ENCODE assay signal across 7 cellular contexts in the genomic region with DNA sequence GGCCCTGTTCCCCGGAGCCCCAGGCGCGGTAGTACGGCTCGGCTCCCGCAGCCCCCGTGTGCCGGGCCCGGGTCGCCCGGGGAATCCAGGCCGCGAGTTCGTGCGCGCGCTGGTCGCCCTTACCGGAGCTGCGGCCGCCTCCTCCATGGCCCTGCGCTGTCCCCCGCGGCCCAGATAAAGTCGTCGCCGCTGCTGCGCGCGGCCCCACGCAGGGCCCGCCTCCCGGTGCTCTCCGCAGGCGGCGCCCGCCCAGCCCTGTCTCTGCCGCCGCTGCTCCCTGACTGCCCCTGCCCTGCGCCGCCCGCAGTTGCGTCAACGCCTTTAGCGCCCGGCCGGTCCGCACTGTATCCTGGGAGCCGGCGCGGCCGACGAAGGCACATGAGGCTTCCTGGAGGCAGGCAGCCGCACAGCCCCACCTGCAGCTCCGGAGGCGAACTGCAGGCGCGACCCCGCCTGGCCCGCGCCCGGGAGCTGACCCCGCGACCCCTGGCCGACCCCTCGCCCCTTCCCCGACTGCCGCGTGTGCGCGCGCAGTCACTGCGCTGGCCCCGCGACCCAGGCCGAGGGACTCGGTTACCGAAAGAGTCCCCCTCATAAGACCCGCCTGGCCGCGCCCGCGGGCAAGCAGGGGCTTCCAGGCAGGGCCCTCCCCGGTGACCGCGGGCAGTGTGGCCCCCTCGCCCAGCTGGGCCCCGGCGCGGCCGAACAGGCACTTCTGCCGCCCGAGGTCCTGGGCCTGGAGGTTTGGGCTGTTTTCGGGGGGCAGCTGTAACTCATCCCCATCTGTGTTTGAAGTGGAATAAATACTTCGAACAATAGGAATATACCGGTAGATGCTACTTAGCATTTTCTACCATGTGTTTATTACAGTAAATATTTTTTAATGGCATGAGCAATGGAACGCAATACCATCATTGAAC.
DNase-seq lines count a peak whose midpoint lies in the region; ATAC-seq, FAIRE-seq and TF ChIP-seq lines count a peak whose summit lies in the region.

No MANE protein-coding gene starts in this region.

- H3K4me1 Mint-ChIP-seq in T-helper 2 cell treated with Interferon-gamma antibody and Interleukin-4, amounts not matched to agents 5 μg/mL and 100 μg/mL, for 36 hours (ENCODE audit: low read depth), result peaks cover 29% of the 10 kb centered on the region
- peaks cover 9% of the 10 kb centered on the region for H3K4me1 Mint-ChIP-seq in astrocyte (ENCODE audit: low read depth, unreplicated experiment)

- H3K9me3 ChIP-seq in astrocyte (ENCODE audit: insufficient read depth, low read depth, low read length), result no peaks in the 10 kb centered on the region

- TF ChIP-seq CTCF in astrocyte (IDR thresholded peaks at IDR 0.05; ENCODE audit: insufficient read depth, low read depth, low read length), result peak; percentile 30

- H3K9ac ChIP-seq in astrocyte (ENCODE audit: low read length), result peak overlapping the region; percentile 85

- FAIRE-seq in astrocyte (lab: Jason Lieb, UNC), result no peak

- H3K79me2 ChIP-seq in astrocyte (ENCODE audit: insufficient read depth, low read length), result peaks cover 36% of the 10 kb centered on the region

- H3K27ac Mint-ChIP-seq in T-helper 2 cell treated with Interferon-gamma antibody and Interleukin-4, amounts not matched to agents 5 μg/mL and 100 μg/mL, for 36 hours, result peak overlapping the region; percentile 91
- H3K27ac Mint-ChIP-seq in astrocyte (ENCODE audit: unreplicated experiment), result no peak overlapping the region

- DNase-seq in NCI-H187 treated with DMSO at 0.1 percent for 48 hours (lab: John Stamatoyannopoulos, UW) (peak; percentile 13), astrocyte (ENCODE audit: low read depth) (peak; percentile 83), hippocampal formation (lab: John Stamatoyannopoulos, UW) (peak; percentile 85 to 86), retina (peak; percentile 96)
- peak; percentile 96 for DNase-seq in T-helper 2 cell treated with Interferon-gamma antibody and Interleukin-4, amounts not matched to agents 5 μg/mL and 100 μg/mL, for 36 hours (ENCODE audit: low spot score)

- H3K9me3 Mint-ChIP-seq in T-helper 2 cell treated with Interferon-gamma antibody and Interleukin-4, amounts not matched to agents 5 μg/mL and 100 μg/mL, for 36 hours, result no peaks in the 10 kb centered on the region
- H3K9me3 Mint-ChIP-seq in astrocyte (ENCODE audit: unreplicated experiment), result no peaks in the 10 kb centered on the region

- peak overlapping the region; percentile 87 for H3K4me3 Mint-ChIP-seq in T-helper 2 cell treated with Interferon-gamma antibody and Interleukin-4, amounts not matched to agents 5 μg/mL and 100 μg/mL, for 36 hours
- peak overlapping the region; percentile 85 for H3K4me3 Mint-ChIP-seq in astrocyte (ENCODE audit: unreplicated experiment)

- H3K27me3 Mint-ChIP-seq in T-helper 2 cell treated with Interferon-gamma antibody and Interleukin-4, amounts not matched to agents 5 μg/mL and 100 μg/mL, for 36 hours (ENCODE audit: low read depth), result peaks cover 15% of the 10 kb centered on the region
- peaks cover 21% of the 10 kb centered on the region for H3K27me3 Mint-ChIP-seq in astrocyte (ENCODE audit: low read depth, unreplicated experiment)

- peak overlapping the region; percentile 78 for H3K27ac ChIP-seq in astrocyte (ENCODE audit: low read depth, low read length)

- H3K36me3 Mint-ChIP-seq in T-helper 2 cell treated with Interferon-gamma antibody and Interleukin-4, amounts not matched to agents 5 μg/mL and 100 μg/mL, for 36 hours (ENCODE audit: low read depth), result peaks cover 26% of the 10 kb centered on the region
- peaks cover 7% of the 10 kb centered on the region for H3K36me3 Mint-ChIP-seq in astrocyte (ENCODE audit: low read depth, unreplicated experiment)

- H3K27me3 ChIP-seq in astrocyte (ENCODE audit: insufficient read depth, low read length), result peaks cover 4% of the 10 kb centered on the region

- peaks cover 4% of the 10 kb centered on the region for H3K36me3 ChIP-seq in astrocyte (ENCODE audit: insufficient read depth, low read length)

- peak overlapping the region; percentile 93 for H2AFZ ChIP-seq in astrocyte (ENCODE audit: low read depth, low read length)

- H4K20me1 ChIP-seq in astrocyte (ENCODE audit: insufficient read depth, low read length), result peaks cover 37% of the 10 kb centered on the region

- peak; percentile 93 for ATAC-seq in GM18505 (IDR thresholded peaks at IDR 0.05; ENCODE audit: unreplicated experiment)
- ATAC-seq in HG02970 (IDR thresholded peaks at IDR 0.05; ENCODE audit: low FRiP score, unreplicated experiment), result peak; percentile 94

- peak overlapping the region; percentile 100 for H3K4me2 ChIP-seq in astrocyte (ENCODE audit: low read length)

- H3K4me1 ChIP-seq in astrocyte (ENCODE audit: insufficient read depth, low read length), result peaks cover 7% of the 10 kb centered on the region

- TF ChIP-seq POLR2A in GM18505 (IDR thresholded peaks at IDR 0.05; ENCODE audit: borderline replicate concordance, extremely low read depth, insufficient read depth, insufficient read length), result peak; percentile 88

- H3K4me3 ChIP-seq in astrocyte (ENCODE audit: insufficient read depth, low read depth, low read length), result peak overlapping the region; percentile 94

Comparison
In these comparisons a context has a peak if more than half of its experiments do, and no peak if none do; other contexts are left out.
1. Peak in every context shown above with its lines: DNase-seq, ATAC-seq, H3K4me3 ChIP-seq and H3K27ac ChIP-seq.
2. DNase-seq: peak in every context shown above with its lines; median percentile 96 in T-helper 2 cell treated with Interferon-gamma antibody and Interleukin-4, amounts not matched to agents 5 μg/mL and 100 μg/mL, for 36 hours; 96 in retina; 86 in hippocampal formation; 83 in astrocyte; 13 in NCI-H187 treated with DMSO at 0.1 percent for 48 hours.